In genomic region chr4:97585274-97585673, GRCh38 we compare ENCODE assay signal across 22 cellular contexts.
DNase-seq lines count a peak whose midpoint lies in the region; ATAC-seq and TF ChIP-seq lines count a peak whose summit lies in the region.
"Had no signal": no experiment of that assay in that cellular context is flagged by ENCODE, and none has a peak within 500 bp of the region (broad histone marks: within the 10 kb centered on the region; RNA-seq: fewer than 3 reads in every experiment).

No MANE protein-coding gene starts in this region.

- H3K9me2 ChIP-seq in HCT116 (ENCODE audit: insufficient read depth) = no peaks in the 10 kb centered on the region; the same call in 1 of the 2 replicates

- no peak overlapping the region for H3K27ac Mint-ChIP-seq in activated T-cell treated with anti-CD3 and anti-CD28 coated beads, Interleukin-2, amount 50 U/mL, for 72 hours
- H3K27ac Mint-ChIP-seq: CD14-positive monocyte; CD4-positive, alpha-beta memory T cell; CD4-positive, CD25-positive, alpha-beta regulatory T cell; CD8-positive, alpha-beta memory T cell had no signal

- peaks cover 0 to 1% of the 10 kb centered on the region in 2 donors for H3K9me3 Mint-ChIP-seq in activated T-cell treated with anti-CD3 and anti-CD28 coated beads, Interleukin-2, amount 50 U/mL, for 72 hours

- peaks cover 0 to 8% of the 10 kb centered on the region in 2 experiments; a peak in 2 of 4 replicates for H3K4me1 ChIP-seq in HCT116 (ENCODE audit: control insufficient read depth in 1 of 2, insufficient read depth in 2 of 2, low read length in 2 of 2)
- H3K4me1 ChIP-seq: BE2C, BLaER1 had no signal

- H3K4me1 Mint-ChIP-seq in activated T-cell treated with anti-CD3 and anti-CD28 coated beads, Interleukin-2, amount 50 U/mL, for 72 hours (ENCODE audit: low read depth) = no peaks in the 10 kb centered on the region
- H3K4me1 Mint-ChIP-seq: CD14-positive monocyte; CD4-positive, alpha-beta memory T cell; CD4-positive, CD25-positive, alpha-beta regulatory T cell; CD8-positive, alpha-beta memory T cell had no signal

- H3K79me2 ChIP-seq in HCT116 (ENCODE audit: insufficient read depth, low read length) = no peaks in the 10 kb centered on the region

- TF ChIP-seq RAD21 in HCT116 (IDR thresholded peaks at IDR 0.05; ENCODE audit: low read depth) = no peak

- TF ChIP-seq POLR2A in HCT116 (IDR thresholded peaks at IDR 0.05; ENCODE audit: borderline replicate concordance, extremely low read depth, insufficient read depth, insufficient read length) = no peak

- BruUV-seq in HCT116 (replicated peaks; lab: Mats Ljungman, UMichigan) = no TSS peak

- H3K4me3 Mint-ChIP-seq in activated T-cell treated with anti-CD3 and anti-CD28 coated beads, Interleukin-2, amount 50 U/mL, for 72 hours = no peak overlapping the region
- H3K4me3 Mint-ChIP-seq: CD14-positive monocyte; CD4-positive, alpha-beta memory T cell; CD4-positive, CD25-positive, alpha-beta regulatory T cell; CD8-positive, alpha-beta memory T cell had no signal

- no peaks in the 10 kb centered on the region for H3K27me3 Mint-ChIP-seq in activated T-cell treated with anti-CD3 and anti-CD28 coated beads, Interleukin-2, amount 50 U/mL, for 72 hours (ENCODE audit: low read depth)
- H3K27me3 Mint-ChIP-seq: CD4-positive, alpha-beta memory T cell; CD4-positive, CD25-positive, alpha-beta regulatory T cell; CD8-positive, alpha-beta memory T cell had no signal

- peak overlapping the region; percentile 37 for H2AFZ ChIP-seq in HCT116 (ENCODE audit: low read depth, low read length, poor library complexity, severe bottlenecking)

- no peak overlapping the region for H3K4me2 ChIP-seq in HCT116 (ENCODE audit: low read length)
- H3K4me2 ChIP-seq: BLaER1 had no signal

- no peaks in the 10 kb centered on the region for H4K20me1 ChIP-seq in HCT116 (ENCODE audit: insufficient read depth)
- H4K20me1 ChIP-seq: BLaER1 had no signal

- H3K36me3 ChIP-seq in HCT116 (ENCODE audit: control insufficient read depth in 1 of 2, insufficient read depth in 2 of 2, low read length in 2 of 2) = no peaks in the 10 kb centered on the region
- H3K36me3 ChIP-seq: BE2C, BLaER1 had no signal

- H3K27me3 ChIP-seq in HCT116 (ENCODE audit: insufficient read depth, low read length) = no peaks in the 10 kb centered on the region
- H3K27me3 ChIP-seq: BE2C, BLaER1 had no signal

- intact Hi-C loops in HCT116 (cut with micrococcal nuclease) = no loop called here

- no peak overlapping the region for H3K4me3 ChIP-seq in HCT116 (replicated peaks in 1 of 2; ENCODE audit: low read depth in 1 of 2, low read length in 2 of 2)
- H3K4me3 ChIP-seq: BLaER1, GM12878 had no signal

- no peak for ATAC-seq in HCT116
- ATAC-seq in activated T-cell treated with anti-CD3 and anti-CD28 coated beads, Interleukin-2, amount 50 U/mL, for 72 hours (replicated peaks in 1 of 2) = no peak
- ATAC-seq: GM12878 had no signal

- POLR2A ChIA-PET in HCT116 (lab: Charles Lee) = no interaction called here

- no peak overlapping the region for H3K9ac ChIP-seq in HCT116 (ENCODE audit: low read length)
- H3K9ac ChIP-seq: BLaER1 had no signal

- H3K36me3 Mint-ChIP-seq in activated T-cell treated with anti-CD3 and anti-CD28 coated beads, Interleukin-2, amount 50 U/mL, for 72 hours (ENCODE audit: insufficient read depth in 2 of 2) = no peaks in the 10 kb centered on the region
- H3K36me3 Mint-ChIP-seq: CD14-positive monocyte; CD4-positive, alpha-beta memory T cell; CD4-positive, CD25-positive, alpha-beta regulatory T cell; CD8-positive, alpha-beta memory T cell had no signal

- H3K9me3 ChIP-seq in HCT116 (ENCODE audit: control insufficient read depth in 1 of 2, insufficient read depth in 1 of 2, low read depth in 1 of 2, low read length in 2 of 2) = no peaks in the 10 kb centered on the region
- H3K9me3 ChIP-seq: BE2C, BLaER1 had no signal

- RAD21 ChIA-PET in HCT116 (lab: Charles Lee; ENCODE audit: low non-redundant PET in 1 of 2, low total read pairs in 2 of 2, uncharacterized antibody in 2 of 2, unreplicated experiment in 2 of 2) = no interaction called here

- DNase-seq in HCT116 (ENCODE audit: low read depth, low spot score) (no peak), islet precursor cell (peak; percentile 52), NOMO-1 treated with DMSO at 0.1 percent for 48 hours (lab: John Stamatoyannopoulos, UW; ENCODE audit: unreplicated experiment) (no peak), DMS79 treated with DMSO at 0.1 percent for 48 hours (lab: John Stamatoyannopoulos, UW) (no peak)
- no peak for DNase-seq in activated T-cell treated with anti-CD3 and anti-CD28 coated beads, Interleukin-2, amount 50 U/mL, for 72 hours
- DNase-seq: 8988T; ACHN; BE2C; C1 segment of cervical spinal cord; CD4-positive, alpha-beta memory T cell; CD4-positive, CD25-positive, alpha-beta regulatory T cell; CD8-positive, alpha-beta memory T cell; COR-L47; DMS 273 treated with DMSO at 0.1 percent for 48 hours; DMS153; DMS53; DMS79; EL; GDM1 had no signal

- no peak overlapping the region for H3K27ac ChIP-seq in HCT116 (ENCODE audit: low read depth, low read length)
- H3K27ac ChIP-seq: BLaER1 had no signal

- no peak for TF ChIP-seq CTCF in HCT116 (IDR thresholded peaks at IDR 0.05 in 2 of 3, conservative IDR thresholded peaks at IDR 0.05 in 1 of 3; ENCODE audit: borderline replicate concordance in 1 of 3, insufficient read depth in 1 of 3, low read depth in 2 of 3, low read length in 2 of 3)

- CTCF ChIA-PET in HCT116 (lab: Charles Lee) = no interaction called here

TF ChIP-seq in HCT116, 20 proteins besides CTCF, POLR2A, EP300 and RAD21:
- no peak for TF ChIP-seq TCF7L2 (IDR thresholded peaks at IDR 0.05; ENCODE audit: borderline replicate concordance, extremely low read depth, insufficient read depth, insufficient read length)
- TF ChIP-seq EGR1 (IDR thresholded peaks at IDR 0.05; ENCODE audit: low read depth) = no peak
